10 cellular contexts compared by ENCODE assay signal in genomic region chr3:19934098-19934566, GRCh38. TPM values are rescaled to one million over a fixed set of nuclear protein-coding genes. Genes with fewer than 3 reads are reported as not detected.
DNase-seq lines count a peak whose midpoint lies in the region; ATAC-seq and TF ChIP-seq lines count a peak whose summit lies in the region.
"Had no signal": no experiment of that assay in that cellular context is flagged by ENCODE, and none has a peak within 500 bp of the region (broad histone marks: within the 10 kb centered on the region; RNA-seq: fewer than 3 reads in every experiment).

A gene with protein sequence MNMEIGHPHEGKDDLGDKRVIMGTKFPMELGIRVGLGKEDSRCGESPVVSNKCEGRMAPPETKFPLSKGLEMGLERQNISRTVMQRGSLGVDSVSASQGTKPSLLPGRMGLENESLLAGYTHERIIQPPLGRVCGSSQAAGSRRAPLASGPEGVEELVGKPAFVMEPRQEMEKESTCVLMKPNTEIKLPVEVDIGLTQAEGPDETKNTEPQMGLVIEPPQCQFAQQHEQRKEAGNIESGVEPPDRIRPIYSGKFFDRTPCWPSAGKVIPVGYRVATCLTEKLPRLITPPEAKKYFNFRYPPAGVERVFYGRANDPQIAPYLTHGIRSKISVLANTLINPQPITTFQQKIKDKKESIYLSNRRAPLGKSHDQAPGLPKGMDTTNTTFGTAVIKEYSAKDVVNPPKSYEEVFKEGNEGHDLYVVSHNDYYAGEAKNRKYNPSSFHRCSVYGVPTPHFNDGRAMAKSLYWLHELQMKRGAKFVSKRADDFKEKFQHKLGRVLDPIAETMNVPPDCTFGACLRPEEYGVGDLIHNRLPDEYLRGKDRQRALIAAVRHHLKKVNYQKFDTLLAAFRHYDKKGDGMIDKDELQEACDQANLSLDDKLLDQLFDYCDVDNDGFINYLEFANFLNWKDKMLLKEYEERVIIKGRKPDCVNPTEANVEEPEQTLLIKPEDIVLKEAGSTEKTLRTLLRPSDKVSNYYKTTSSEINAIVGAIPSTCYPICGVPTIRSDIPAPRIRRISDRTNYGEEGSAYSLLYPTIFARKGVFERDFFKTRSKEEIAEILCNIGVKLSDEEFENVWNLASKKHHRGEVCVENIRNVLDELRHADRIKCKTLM (minus strand): TSS chr3:19934217. CDS start chr3:19934018, 199 bp downstream.

- H3K9me2 ChIP-seq in PC-3 (replicated peaks; ENCODE audit: low read length), result no peaks in the 10 kb centered on the region

- CTCF ChIA-PET in PC-3 (lab: Charles Lee), result no interaction called here

- H4K20me1 ChIP-seq in PC-3 (ENCODE audit: low read length), result no peaks in the 10 kb centered on the region

- TF ChIP-seq CTCF in right atrium auricular region (IDR thresholded peaks at IDR 0.05), result no peak
- no peak for TF ChIP-seq CTCF in PC-3 (conservative IDR thresholded peaks at IDR 0.05; ENCODE audit: low read depth, low read length)
- no peak for TF ChIP-seq CTCF in foreskin keratinocyte (conservative IDR thresholded peaks at IDR 0.05)
- TF ChIP-seq CTCF in transverse colon (IDR thresholded peaks at IDR 0.05), result no peak
- TF ChIP-seq CTCF in coronary artery (IDR thresholded peaks at IDR 0.05), result no peak

- H3K27ac ChIP-seq in right atrium auricular region (no peak within 1 kb of the TSS), PC-3 (ENCODE audit: low read length) (no peak within 1 kb of the TSS), foreskin keratinocyte (no peak within 1 kb of the TSS), transverse colon (no peak within 1 kb of the TSS), coronary artery (no peak within 1 kb of the TSS)

- BruUV-seq in PC-3 (replicated peaks; lab: Mats Ljungman, UMichigan), result no TSS peak

- H3K4me3 ChIP-seq in right atrium auricular region (no peak within 1 kb of the TSS), PC-3 (ENCODE audit: low read length) (no peak within 1 kb of the TSS), transverse colon (no peak within 1 kb of the TSS), coronary artery (no peak within 1 kb of the TSS)

- ATAC-seq in Right ventricle myocardium superior (ENCODE audit: poor library complexity), result no peak
- no peak for ATAC-seq in PC-3
- peak; percentile 85 for ATAC-seq in foreskin keratinocyte
- no peak for ATAC-seq in HG03439 (IDR thresholded peaks at IDR 0.05; ENCODE audit: unreplicated experiment)

- no peak for TF ChIP-seq POLR2A in transverse colon (IDR thresholded peaks at IDR 0.05)

- POLR2A ChIA-PET in PC-3 (lab: Charles Lee; ENCODE audit: unreplicated experiment), result no interaction called here

- H3K27me3 ChIP-seq in right atrium auricular region, result no peaks in the 10 kb centered on the region
- H3K27me3 ChIP-seq in PC-3 (ENCODE audit: low read length), result no peaks in the 10 kb centered on the region
- H3K27me3 ChIP-seq in foreskin keratinocyte, result no peaks in the 10 kb centered on the region
- H3K27me3 ChIP-seq in transverse colon, result no peaks in the 10 kb centered on the region

- H3F3A ChIP-seq in PC-3 (ENCODE audit: low read length, unreplicated experiment), result no peaks in the 10 kb centered on the region

- peak; percentile 47 for DNase-seq in Right ventricle myocardium superior
- no peak for DNase-seq in right atrium auricular region (ENCODE audit: low spot score)
- peak; percentile 25 for DNase-seq in PC-3
- peak; percentile 27 to 50 for DNase-seq in foreskin keratinocyte
- peak; percentile 63 for DNase-seq in transverse colon
- DNase-seq in coronary artery (ENCODE audit: low spot score), result no peak
- no peak for DNase-seq in H4 (ENCODE audit: low spot score)
- DNase-seq: DND-41, naive B cell had no signal

- H3K4me2 ChIP-seq in PC-3 (ENCODE audit: low read length), result no peak within 1 kb of the TSS

- H2AFZ ChIP-seq in PC-3 (ENCODE audit: low read length), result 0 out of 2 replicates have a peak within 1 kb of the TSS, but pooled peaks have one; percentile 9

- H3K36me3 ChIP-seq in right atrium auricular region, result no peaks in the 10 kb centered on the region
- H3K36me3 ChIP-seq in PC-3 (ENCODE audit: low read depth, low read length), result no peaks in the 10 kb centered on the region
- H3K36me3 ChIP-seq in transverse colon, result no peaks in the 10 kb centered on the region

- TF ChIP-seq EP300 in transverse colon (IDR thresholded peaks at IDR 0.05; ENCODE audit: low read depth), result no peak

- H3K9me3 ChIP-seq in right atrium auricular region (no peaks in the 10 kb centered on the region), PC-3 (ENCODE audit: low read length) (no peaks in the 10 kb centered on the region), transverse colon (no peaks in the 10 kb centered on the region)

- H3K4me1 ChIP-seq in right atrium auricular region, result no peaks in the 10 kb centered on the region
- peaks cover 17% of the 10 kb centered on the region for H3K4me1 ChIP-seq in PC-3 (ENCODE audit: insufficient read depth, low read length)
- H3K4me1 ChIP-seq in foreskin keratinocyte, result no peaks in the 10 kb centered on the region
- H3K4me1 ChIP-seq in transverse colon, result no peaks in the 10 kb centered on the region

- intact Hi-C loops in Right ventricle myocardium superior (cut with DNase I) (no loop called here), PC-3 (cut with micrococcal nuclease) (no loop called here), transverse colon (cut with DNase I; ENCODE audit: low total_unique reads) (no loop called here)

- WGBS in transverse colon (ENCODE audit: low coverage in 1 of 2), 2 donors, result 25 to 41% methylated on average over 2 to 5 of the region's 5 CpGs

- H3K79me2 ChIP-seq in PC-3 (ENCODE audit: low read length), result no peaks in the 10 kb centered on the region

- no peak within 1 kb of the TSS for H3K9ac ChIP-seq in PC-3 (ENCODE audit: low read length)

- in situ Hi-C loops in transverse colon (cut with MboI; ENCODE audit: low pct_ligation_motif_present in 1 of 4, low pct_unique_long_range_greater_than_20kb in 1 of 4, low sequenced_read_pairs in 3 of 4), result loop anchor here in 1 of 4 donors (25.0 kb wide), 1 partner anchor 253 kb away; the partner anchor contains the start of gene SGO1

RNA-seq across cellular contexts. Expression of the gene that starts here (rescaled TPM):
- not detected for total RNA-seq in Right ventricle myocardium superior
- total RNA-seq in right atrium auricular region, result under 1 TPM in 1 of 2 donors, not detected in 1; 0.51 TPM
- not detected in 2 replicates for total RNA-seq in PC-3 (2014; rRNA removed)
- 0.24 TPM in 1 of 2 replicates, not detected in the other for total RNA-seq in foreskin keratinocyte
- 0.18 and 0.34 TPM in 2 replicates for polyA plus RNA-seq in foreskin keratinocyte
- under 1 TPM in 2 of 4 donors, not detected in 2; 0.64 to 0.68 TPM for total RNA-seq in transverse colon
- total RNA-seq in H4 (2014; rRNA removed; shearing (Covaris generic)), result not detected in 2 replicates

Comparison
In these comparisons a context has a peak if more than half of its experiments do, and no peak if none do; other contexts are left out.
1. Peak in DNase-seq in Right ventricle myocardium superior; RNA of the gene not detected or under 1 TPM.
2. Peak in DNase-seq in PC-3; RNA of the gene not detected or under 1 TPM.
3. Peak in DNase-seq and ATAC-seq in foreskin keratinocyte; RNA of the gene not detected or under 1 TPM.
4. Peak in DNase-seq in transverse colon; RNA of the gene not detected or under 1 TPM.